In the genomic region with DNA sequence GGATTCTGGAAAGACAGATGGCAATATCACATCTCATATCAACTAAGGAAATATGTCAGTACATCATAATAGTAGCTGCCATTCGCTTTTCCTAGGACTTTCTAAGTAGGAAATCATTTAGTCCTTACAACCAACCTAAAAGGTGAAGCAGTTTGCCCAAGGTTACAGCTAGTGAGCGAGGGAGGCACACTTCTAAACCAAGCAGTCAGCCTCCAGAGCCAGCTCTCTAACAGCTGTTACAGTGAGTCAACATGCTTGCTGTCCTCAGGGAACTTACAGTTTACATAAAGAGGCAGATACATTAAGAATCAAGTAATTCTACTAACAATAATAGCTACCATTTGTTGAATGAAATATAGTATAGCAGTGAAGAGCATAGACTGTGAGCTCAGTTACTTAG, we compare ENCODE assay signal across 32 cellular contexts. TPM values are rescaled to one million over a fixed set of nuclear protein-coding genes. Genes with fewer than 3 reads are reported as not detected.
A peak's percentile ranks its signal among the peaks of the same experiment; 100 is the strongest.
DNase-seq lines count a peak whose midpoint lies in the region; ATAC-seq, FAIRE-seq and TF ChIP-seq lines count a peak whose summit lies in the region.
"Had no signal": no experiment of that assay in that cellular context is flagged by ENCODE, and none has a peak within 500 bp of the region (broad histone marks: within the 10 kb centered on the region; RNA-seq: fewer than 3 reads in every experiment).

No MANE protein-coding gene starts in this region.

- CTCF ChIA-PET in CD4-positive, alpha-beta T cell (lab: Charles Lee) = no interaction called here

- H3K4me1 ChIP-seq in astrocyte (ENCODE audit: insufficient read depth, low read length) = peaks cover 35% of the 10 kb centered on the region

- H3K27ac Mint-ChIP-seq in astrocyte (ENCODE audit: unreplicated experiment) = no peak overlapping the region
- H3K27ac Mint-ChIP-seq in CD4-positive, alpha-beta T cell = no peak overlapping the region
- H3K27ac Mint-ChIP-seq: activated naive CD8-positive, alpha-beta T cell; activated T-cell treated with anti-CD3 and anti-CD28 coated beads, Interleukin-2, amount 50 U/mL, for 24 hours; stimulated activated naive CD8-positive, alpha-beta T cell treated with anti-CD3 and anti-CD28 coated beads, Interleukin-15, amount 100 ng/mL, for 72 hours; T-cell had no signal

- H4K20me1 ChIP-seq in astrocyte (ENCODE audit: insufficient read depth, low read length) = no peaks in the 10 kb centered on the region

- H3K36me3 Mint-ChIP-seq in astrocyte (ENCODE audit: low read depth, unreplicated experiment) = no peaks in the 10 kb centered on the region
- no peaks in the 10 kb centered on the region for H3K36me3 Mint-ChIP-seq in CD4-positive, alpha-beta T cell (ENCODE audit: low read depth)
- H3K36me3 Mint-ChIP-seq: activated naive CD8-positive, alpha-beta T cell; T-cell had no signal

- DNase-seq in left ventricle myocardium superior (no peak), cardiac septum (ENCODE audit: low spot score) (no peak), astrocyte (ENCODE audit: low read depth) (no peak), myocyte (ENCODE audit: low read depth) (peak; percentile 48), cerebellum (ENCODE audit: low spot score) (no peak), sciatic nerve (ENCODE audit: low spot score) (no peak)
- no peak for DNase-seq in CD4-positive, alpha-beta T cell
- DNase-seq in activated CD4-positive, CD25-positive, alpha-beta regulatory T cell treated with anti-CD3 and anti-CD28 coated beads, Interleukin-2, amount 50 U/mL, for 72 hours = no peak
- DNase-seq: ACHN; activated CD4-positive, alpha-beta T cell treated with anti-CD3 and anti-CD28 coated beads, Interleukin-2, amount 50 U/mL, for 1 hour; activated effector memory CD4-positive, alpha-beta T cell treated with anti-CD3 and anti-CD28 coated beads, Interleukin-2, amount 50 U/mL, for 16 hours; activated T-cell treated with anti-CD3 and anti-CD28 coated beads, Interleukin-2, amount 50 U/mL, for 24 hours; central memory CD4-positive, alpha-beta T cell; gastrocnemius medialis; hippocampal formation; mammary epithelial cell; MV-4-11; NCI-H1436 treated with DMSO at 0.1 percent for 48 hours; NCI-H2107; NCI-H748 treated with DMSO at 0.1 percent for 48 hours; pancreas; retina; stimulated activated CD4-positive, alpha-beta T cell treated with anti-CD3 and anti-CD28 coated beads, Interleukin-12 subunit alpha, Interleukin-12 subunit beta, amount 100 ng/mL, for 4 hours; stimulated activated CD4-positive, alpha-beta T cell treated with anti-CD3 and anti-CD28 coated beads, Interleukin-2, amount 100 ng/mL, for 48 hours; stimulated activated naive CD8-positive, alpha-beta T cell treated with anti-CD3 and anti-CD28 coated beads, Interleukin-15, amount 100 ng/mL, for 72 hours; T-cell had no signal

- H3K27me3 ChIP-seq in astrocyte (ENCODE audit: insufficient read depth, low read length) = no peaks in the 10 kb centered on the region
- no peaks in the 10 kb centered on the region for H3K27me3 ChIP-seq in CD4-positive, alpha-beta T cell (ENCODE audit: control insufficient read depth, insufficient read depth, low read length)
- H3K27me3 ChIP-seq: esophagus muscularis mucosa, gastrocnemius medialis, pancreas, SJSA1 had no signal

- peak overlapping the region; percentile 95 for H3K27ac ChIP-seq in astrocyte (ENCODE audit: low read depth, low read length)
- no peak overlapping the region for H3K27ac ChIP-seq in CD4-positive, alpha-beta T cell (ENCODE audit: low read depth, low read length)
- H3K27ac ChIP-seq: esophagus muscularis mucosa had no signal

- H3K9ac ChIP-seq in astrocyte (ENCODE audit: low read length) = peak overlapping the region; percentile 24

- H3K4me3 ChIP-seq in astrocyte (ENCODE audit: insufficient read depth, low read depth, low read length) = no peak overlapping the region
- H3K4me3 ChIP-seq: esophagus muscularis mucosa, gastrocnemius medialis, GM12878, HAP-1, pancreas, SJSA1 had no signal

- intact Hi-C loops in left ventricle myocardium superior (cut with micrococcal nuclease) = no loop called here
- intact Hi-C loops in cardiac septum (cut with DNase I) = loop anchor here (2.0 to 5.0 kb wide), 2 partner anchors 56 to 271 kb away; no protein-coding TSS in a partner anchor
- intact Hi-C loops in sciatic nerve (cut with DNase I) = no loop called here
- intact Hi-C loops in CD4-positive, alpha-beta T cell (cut with DNase I, micrococcal nuclease) = no loop called here

- POLR2A ChIA-PET in CD4-positive, alpha-beta T cell (lab: Charles Lee) = no interaction called here

- H3K27me3 Mint-ChIP-seq in astrocyte (ENCODE audit: low read depth, unreplicated experiment) = no peaks in the 10 kb centered on the region
- H3K27me3 Mint-ChIP-seq in CD4-positive, alpha-beta T cell = peaks cover 12% of the 10 kb centered on the region
- H3K27me3 Mint-ChIP-seq: activated naive CD8-positive, alpha-beta T cell had no signal

- H3K9me3 Mint-ChIP-seq in astrocyte (ENCODE audit: unreplicated experiment) = no peaks in the 10 kb centered on the region
- H3K9me3 Mint-ChIP-seq in CD4-positive, alpha-beta T cell = no peaks in the 10 kb centered on the region
- H3K9me3 Mint-ChIP-seq: activated T-cell treated with anti-CD3 and anti-CD28 coated beads, Interleukin-2, amount 50 U/mL, for 24 hours; stimulated activated naive CD8-positive, alpha-beta T cell treated with anti-CD3 and anti-CD28 coated beads, Interleukin-15, amount 100 ng/mL, for 72 hours; T-cell had no signal

- no peak overlapping the region for H3K4me2 ChIP-seq in astrocyte (ENCODE audit: low read length)

- TF ChIP-seq CTCF in astrocyte (IDR thresholded peaks at IDR 0.05; ENCODE audit: insufficient read depth, low read depth, low read length) = no peak
- no peak for TF ChIP-seq CTCF in CD4-positive, alpha-beta T cell (IDR thresholded peaks at IDR 0.05)

- FAIRE-seq in astrocyte (lab: Jason Lieb, UNC) = no peak
- FAIRE-seq: GM12878, pancreas, urothelium cell line had no signal

- ATAC-seq in left ventricle myocardium superior = peak; percentile 27
- ATAC-seq in sciatic nerve = no peak
- ATAC-seq in CD4-positive, alpha-beta T cell (ENCODE audit: poor library complexity) = no peak
- ATAC-seq: GM12878; pancreas; stimulated activated naive CD8-positive, alpha-beta T cell treated with anti-CD3 and anti-CD28 coated beads, Interleukin-15, amount 100 ng/mL, for 72 hours; T-cell had no signal

- no peaks in the 10 kb centered on the region for H3K9me3 ChIP-seq in astrocyte (ENCODE audit: insufficient read depth, low read depth, low read length)
- H3K9me3 ChIP-seq in CD4-positive, alpha-beta T cell (ENCODE audit: control insufficient read depth, low read length) = no peaks in the 10 kb centered on the region
- H3K9me3 ChIP-seq: esophagus muscularis mucosa, gastrocnemius medialis, HAP-1, pancreas, SJSA1 had no signal

- no peaks in the 10 kb centered on the region for H3K36me3 ChIP-seq in astrocyte (ENCODE audit: insufficient read depth, low read length)
- H3K36me3 ChIP-seq: esophagus muscularis mucosa, gastrocnemius medialis, HAP-1, pancreas, SJSA1 had no signal

- H3K4me1 Mint-ChIP-seq in astrocyte (ENCODE audit: low read depth, unreplicated experiment) = peaks cover 10% of the 10 kb centered on the region
- no peaks in the 10 kb centered on the region for H3K4me1 Mint-ChIP-seq in CD4-positive, alpha-beta T cell (ENCODE audit: low read depth)
- H3K4me1 Mint-ChIP-seq: stimulated activated naive CD8-positive, alpha-beta T cell treated with anti-CD3 and anti-CD28 coated beads, Interleukin-15, amount 100 ng/mL, for 72 hours; T-cell had no signal

- no peaks in the 10 kb centered on the region for H3K79me2 ChIP-seq in astrocyte (ENCODE audit: insufficient read depth, low read length)

- H2AFZ ChIP-seq in astrocyte (ENCODE audit: low read depth, low read length) = no peak overlapping the region

- H3K4me3 Mint-ChIP-seq in astrocyte (ENCODE audit: unreplicated experiment) = no peak overlapping the region
- no peak overlapping the region for H3K4me3 Mint-ChIP-seq in CD4-positive, alpha-beta T cell
- H3K4me3 Mint-ChIP-seq: activated naive CD8-positive, alpha-beta T cell; activated T-cell treated with anti-CD3 and anti-CD28 coated beads, Interleukin-2, amount 50 U/mL, for 24 hours; stimulated activated naive CD8-positive, alpha-beta T cell treated with anti-CD3 and anti-CD28 coated beads, Interleukin-15, amount 100 ng/mL, for 72 hours; T-cell had no signal

RNA-seq across cellular contexts. Expression of a gene that starts 57.1 kb away (rescaled TPM):
- total RNA-seq in left ventricle myocardium superior (4.9 TPM), cardiac septum (4.0 TPM), astrocyte (not detected in 2 replicates), myocyte (2.2 and 2.3 TPM in 2 replicates), cerebellum (0.64 TPM), sciatic nerve (4.0 TPM)
- 0.39 TPM for polyA plus RNA-seq in myocyte (2012)
- not detected for total RNA-seq in CD4-positive, alpha-beta T cell
- polyA plus RNA-seq: mammary epithelial cell had no signal
